18 cellular contexts compared by ENCODE assay signal in genomic region chr16:3063617-3064389, GRCh38. TPM values are rescaled to one million over a fixed set of nuclear protein-coding genes. Genes with fewer than 3 reads are reported as not detected.
DNase-seq lines count a peak whose midpoint lies in the region; ATAC-seq and TF ChIP-seq lines count a peak whose summit lies in the region.
"Had no signal": no experiment of that assay in that cellular context is flagged by ENCODE, and none has a peak within 500 bp of the region (broad histone marks: within the 10 kb centered on the region; RNA-seq: fewer than 3 reads in every experiment).

No MANE protein-coding gene starts in this region.

- H3K9me3 ChIP-seq in NT2/D1 (ENCODE audit: insufficient read depth, low read length) (no peaks in the 10 kb centered on the region), suprapubic skin (no peaks in the 10 kb centered on the region), prostate gland (no peaks in the 10 kb centered on the region), aorta (ENCODE audit: control insufficient read depth, low read length) (no peaks in the 10 kb centered on the region)
- H3K9me3 ChIP-seq: A549 had no signal

- H3K4me3 ChIP-seq in NT2/D1 (ENCODE audit: insufficient read length, low read depth): no peak overlapping the region
- H3K4me3 ChIP-seq in suprapubic skin: no peak overlapping the region
- H3K4me3 ChIP-seq in prostate gland: no peak overlapping the region
- no peak overlapping the region for H3K4me3 ChIP-seq in aorta (ENCODE audit: low read length in 2 of 2)
- H3K4me3 ChIP-seq: A549 had no signal

- H3K27ac ChIP-seq in suprapubic skin (no peak overlapping the region), prostate gland (no peak overlapping the region), aorta (ENCODE audit: low read depth in 1 of 2, low read length in 2 of 2) (no peak overlapping the region)

- intact Hi-C loops in prostate gland (cut with DNase I): no loop called here
- intact Hi-C loops in aorta (cut with DNase I): loop anchor here (2.0 to 5.0 kb wide), 2 partner anchors 49 to 103 kb away; partner anchors contain the start of gene ZNF205 (in 1 of the 2)

- H3K4me1 ChIP-seq in NT2/D1 (ENCODE audit: insufficient read depth, insufficient read length) (peaks cover 13% of the 10 kb centered on the region), suprapubic skin (peaks cover 45% of the 10 kb centered on the region), prostate gland (replicated peaks) (peaks cover 4% of the 10 kb centered on the region), aorta (ENCODE audit: control insufficient read depth in 1 of 2, insufficient read depth in 2 of 2, low read length in 2 of 2) (no peaks in the 10 kb centered on the region)

- H3K27me3 ChIP-seq in NT2/D1 (ENCODE audit: insufficient read depth, insufficient read length) (peaks cover 10% of the 10 kb centered on the region), suprapubic skin (no peaks in the 10 kb centered on the region), prostate gland (replicated peaks; ENCODE audit: insufficient read depth) (no peaks in the 10 kb centered on the region), aorta (ENCODE audit: control insufficient read depth in 1 of 2, insufficient read depth in 2 of 2, low read length in 1 of 2) (no peaks in the 10 kb centered on the region)

- H3K27ac Mint-ChIP-seq in activated CD8-positive, alpha-beta memory T cell treated with anti-CD3 and anti-CD28 coated beads, Interleukin-2, amount 10 ng/mL, durations not matched to agents 7 days and 5 days: peak overlapping the region; percentile 97
- H3K27ac Mint-ChIP-seq in chondrocyte (ENCODE audit: unreplicated experiment): peak overlapping the region; percentile 18
- H3K27ac Mint-ChIP-seq in natural killer cell treated with Interleukin-12 subunit alpha and Interleukin-12 subunit beta and Interleukin-15 and Interleukin-18, amount 100 ng/mL, for 72 hours: peak overlapping the region; percentile 97 to 100

- TF ChIP-seq EP300 in suprapubic skin (IDR thresholded peaks at IDR 0.05): no peak

- no peaks in the 10 kb centered on the region for H3K27me3 Mint-ChIP-seq in activated CD8-positive, alpha-beta memory T cell treated with anti-CD3 and anti-CD28 coated beads, Interleukin-2, amount 10 ng/mL, durations not matched to agents 7 days and 5 days
- no peaks in the 10 kb centered on the region for H3K27me3 Mint-ChIP-seq in chondrocyte (ENCODE audit: low read depth)
- no peaks in the 10 kb centered on the region for H3K27me3 Mint-ChIP-seq in natural killer cell treated with Interleukin-12 subunit alpha and Interleukin-12 subunit beta and Interleukin-15 and Interleukin-18, amount 100 ng/mL, for 72 hours

- CTCF ChIA-PET in activated CD8-positive, alpha-beta memory T cell treated with anti-CD3 and anti-CD28 coated beads, Interleukin-2, amount 10 ng/mL, durations not matched to agents 7 days and 5 days (lab: Charles Lee): interaction anchor here (0.8 to 14.1 kb wide), 9 partner anchors 12 to 106 kb away, joined by 3 to 346 read pairs (median 5); partner anchors contain the start of gene ZNF213

- no peak for TF ChIP-seq POLR2A in suprapubic skin (IDR thresholded peaks at IDR 0.05)
- no peak for TF ChIP-seq POLR2A in prostate gland (IDR thresholded peaks at IDR 0.05)

- ATAC-seq in activated CD8-positive, alpha-beta memory T cell treated with anti-CD3 and anti-CD28 coated beads, Interleukin-2, amount 10 ng/mL, durations not matched to agents 7 days and 5 days: no peak
- no peak for ATAC-seq in natural killer cell treated with Interleukin-12 subunit alpha and Interleukin-12 subunit beta and Interleukin-15 and Interleukin-18, amount 100 ng/mL, for 72 hours
- no peak for ATAC-seq in aorta (ENCODE audit: low FRiP score)
- ATAC-seq: left ventricle myocardium superior, sciatic nerve had no signal

- peak overlapping the region; percentile 100 for H3K4me3 Mint-ChIP-seq in activated CD8-positive, alpha-beta memory T cell treated with anti-CD3 and anti-CD28 coated beads, Interleukin-2, amount 10 ng/mL, durations not matched to agents 7 days and 5 days
- H3K4me3 Mint-ChIP-seq in chondrocyte (ENCODE audit: unreplicated experiment): no peak overlapping the region
- peak overlapping the region; percentile 52 for H3K4me3 Mint-ChIP-seq in natural killer cell treated with Interleukin-12 subunit alpha and Interleukin-12 subunit beta and Interleukin-15 and Interleukin-18, amount 100 ng/mL, for 72 hours

- peaks cover 48% of the 10 kb centered on the region for H3K36me3 Mint-ChIP-seq in activated CD8-positive, alpha-beta memory T cell treated with anti-CD3 and anti-CD28 coated beads, Interleukin-2, amount 10 ng/mL, durations not matched to agents 7 days and 5 days
- H3K36me3 Mint-ChIP-seq in chondrocyte (ENCODE audit: low read depth): no peaks in the 10 kb centered on the region
- peaks cover 11% of the 10 kb centered on the region for H3K36me3 Mint-ChIP-seq in natural killer cell treated with Interleukin-12 subunit alpha and Interleukin-12 subunit beta and Interleukin-15 and Interleukin-18, amount 100 ng/mL, for 72 hours

- peaks cover 54% of the 10 kb centered on the region for H3K4me1 Mint-ChIP-seq in activated CD8-positive, alpha-beta memory T cell treated with anti-CD3 and anti-CD28 coated beads, Interleukin-2, amount 10 ng/mL, durations not matched to agents 7 days and 5 days
- H3K4me1 Mint-ChIP-seq in chondrocyte (ENCODE audit: low read depth): peaks cover 22% of the 10 kb centered on the region
- peaks cover 46 to 53% of the 10 kb centered on the region in 2 donors for H3K4me1 Mint-ChIP-seq in natural killer cell treated with Interleukin-12 subunit alpha and Interleukin-12 subunit beta and Interleukin-15 and Interleukin-18, amount 100 ng/mL, for 72 hours (ENCODE audit: low read depth in 2 of 2)

- WGBS in suprapubic skin: 98% methylated on average over 9 of the region's 9 CpGs
- WGBS in prostate gland: 90% methylated on average over 9 of the region's 9 CpGs
- WGBS in aorta, 2 donors: 92 to 96% methylated on average over 9 of the region's 9 CpGs

- H3K36me3 ChIP-seq in NT2/D1 (ENCODE audit: insufficient read depth, insufficient read length, low read length) (peaks cover 17% of the 10 kb centered on the region), suprapubic skin (no peaks in the 10 kb centered on the region), prostate gland (no peaks in the 10 kb centered on the region), aorta (ENCODE audit: control insufficient read depth in 1 of 2, insufficient read depth in 2 of 2, low read length in 1 of 2) (no peaks in the 10 kb centered on the region)

- TF ChIP-seq CTCF in chondrocyte (IDR thresholded peaks at IDR 0.05): no peak
- no peak for TF ChIP-seq CTCF in suprapubic skin (IDR thresholded peaks at IDR 0.05)
- no peak for TF ChIP-seq CTCF in prostate gland (IDR thresholded peaks at IDR 0.05)

- H3K9ac ChIP-seq in NT2/D1 (ENCODE audit: insufficient read length, low read depth): no peak overlapping the region

- DNase-seq in activated CD8-positive, alpha-beta memory T cell treated with anti-CD3 and anti-CD28 coated beads, Interleukin-2, amount 10 ng/mL, durations not matched to agents 7 days and 5 days: no peak
- no peak for DNase-seq in activated CD8-positive, alpha-beta memory T cell treated with anti-CD3 and anti-CD28 coated beads for 24 hours
- DNase-seq in NT2/D1 (ENCODE audit: low read depth, low spot score): peak; percentile 49
- DNase-seq in chondrocyte (ENCODE audit: low spot score): no peak
- no peak for DNase-seq in natural killer cell treated with Interleukin-12 subunit alpha and Interleukin-12 subunit beta and Interleukin-15 and Interleukin-18, amount 100 ng/mL, for 72 hours (ENCODE audit: low spot score)
- no peak for DNase-seq in suprapubic skin (ENCODE audit: low spot score in 2 of 2)
- no peak for DNase-seq in prostate gland (ENCODE audit: low spot score)
- DNase-seq in aorta: no peak
- DNase-seq: left ventricle myocardium superior; NCI-H1930; NCI-H526 treated with DMSO at 0.1 percent for 48 hours; stimulated activated CD4-positive, alpha-beta T cell treated with anti-CD3 and anti-CD28 coated beads, Interleukin-4, amount 100 ng/mL, for 1 hour had no signal

- peaks cover 2% of the 10 kb centered on the region for H3K9me3 Mint-ChIP-seq in activated CD8-positive, alpha-beta memory T cell treated with anti-CD3 and anti-CD28 coated beads, Interleukin-2, amount 10 ng/mL, durations not matched to agents 7 days and 5 days (ENCODE audit: low read depth)
- no peaks in the 10 kb centered on the region for H3K9me3 Mint-ChIP-seq in chondrocyte (ENCODE audit: low read depth)
- no peaks in the 10 kb centered on the region for H3K9me3 Mint-ChIP-seq in natural killer cell treated with Interleukin-12 subunit alpha and Interleukin-12 subunit beta and Interleukin-15 and Interleukin-18, amount 100 ng/mL, for 72 hours

RNA-seq across cellular contexts. Expression of gene IL32, which starts 1.6 kb away (rescaled TPM):
- total RNA-seq in activated CD8-positive, alpha-beta memory T cell treated with anti-CD3 and anti-CD28 coated beads, Interleukin-2, amount 10 ng/mL, durations not matched to agents 7 days and 5 days: 1,000 to 10,000 TPM; 2,870 to 3,468 TPM
- total RNA-seq in chondrocyte: 7.3 to 21.0 TPM (median 17.8 TPM) in 3 replicates
- total RNA-seq in natural killer cell treated with Interleukin-12 subunit alpha and Interleukin-12 subunit beta and Interleukin-15 and Interleukin-18, amount 100 ng/mL, for 72 hours: 1,000 to 10,000 TPM in 1 of 2 donors, 100 to 1,000 TPM in 1; 678 to 1,235 TPM
- total RNA-seq in suprapubic skin: 10 to 100 TPM in 1 of 4 donors, 1 to 10 TPM in 3; 2.6 to 11.9 (median 6.1) TPM
- 10 to 100 TPM; 13.5 to 33.3 TPM for total RNA-seq in prostate gland
- 10 to 100 TPM; 30.2 to 71.6 TPM for total RNA-seq in aorta
- 100 to 1,000 TPM in 1 of 2 donors, 10 to 100 TPM in 1; 18.2 to 137 TPM for polyA plus RNA-seq in aorta
- polyA plus RNA-seq: neural cell had no signal

RNA-seq across cellular contexts. Expression of gene MMP25, which starts 17.4 kb away (rescaled TPM):
- total RNA-seq in activated CD8-positive, alpha-beta memory T cell treated with anti-CD3 and anti-CD28 coated beads, Interleukin-2, amount 10 ng/mL, durations not matched to agents 7 days and 5 days: 10 to 100 TPM; 34.0 to 88.3 TPM
- 0.34 TPM in 1 of 3 replicates, not detected in the others for total RNA-seq in chondrocyte
- 10 to 100 TPM; 54.3 to 66.6 TPM for total RNA-seq in natural killer cell treated with Interleukin-12 subunit alpha and Interleukin-12 subunit beta and Interleukin-15 and Interleukin-18, amount 100 ng/mL, for 72 hours
- under 1 TPM in 3 of 4 donors, not detected in 1; 0.51 to 0.87 (median 0.83) TPM for total RNA-seq in suprapubic skin
- 1 to 10 TPM in 1 of 2 donors, under 1 TPM in 1; 0.74 to 1.4 TPM for total RNA-seq in prostate gland
- total RNA-seq in aorta: 10 to 100 TPM in 1 of 2 donors, 1 to 10 TPM in 1; 3.2 to 11.4 TPM
- polyA plus RNA-seq in aorta: under 1 TPM; 0.36 to 0.75 TPM
- polyA plus RNA-seq: neural cell had no signal

RNA-seq across cellular contexts. Expression of gene BICDL2, which starts 27.1 kb away (rescaled TPM):
- total RNA-seq in activated CD8-positive, alpha-beta memory T cell treated with anti-CD3 and anti-CD28 coated beads, Interleukin-2, amount 10 ng/mL, durations not matched to agents 7 days and 5 days: under 1 TPM in 1 of 2 experiments, not detected in 1; 0.50 TPM
- not detected in 3 replicates for total RNA-seq in chondrocyte
- total RNA-seq in natural killer cell treated with Interleukin-12 subunit alpha and Interleukin-12 subunit beta and Interleukin-15 and Interleukin-18, amount 100 ng/mL, for 72 hours: under 1 TPM; 0.50 to 0.67 TPM
- total RNA-seq in suprapubic skin: 10 to 100 TPM; 58.4 to 77.6 (median 69.3) TPM
- 10 to 100 TPM; 54.6 to 59.6 TPM for total RNA-seq in prostate gland
- total RNA-seq in aorta: under 1 TPM; 0.10 to 0.18 TPM
- 1 to 10 TPM in 1 of 2 donors, under 1 TPM in 1; 0.05 to 3.6 TPM for polyA plus RNA-seq in aorta
- total RNA-seq: left ventricle myocardium superior had no signal
- polyA plus RNA-seq: A549 had no signal

RNA-seq across cellular contexts. Expression of gene ZSCAN10, which starts 35.3 kb away (rescaled TPM):
- under 1 TPM; 0.21 to 0.23 TPM for total RNA-seq in activated CD8-positive, alpha-beta memory T cell treated with anti-CD3 and anti-CD28 coated beads, Interleukin-2, amount 10 ng/mL, durations not matched to agents 7 days and 5 days
- total RNA-seq in chondrocyte (not detected in 3 replicates), suprapubic skin (not detected), prostate gland (under 1 TPM in 1 of 2 donors, not detected in 1; 0.57 TPM), aorta (not detected)
- under 1 TPM in 1 of 2 donors, not detected in 1; 0.22 TPM for total RNA-seq in natural killer cell treated with Interleukin-12 subunit alpha and Interleukin-12 subunit beta and Interleukin-15 and Interleukin-18, amount 100 ng/mL, for 72 hours
- not detected for polyA plus RNA-seq in aorta
- total RNA-seq: left ventricle myocardium superior, sciatic nerve, urinary bladder had no signal
- polyA plus RNA-seq: adipose tissue, esophagus, urinary bladder had no signal

RNA-seq across cellular contexts. Expression of gene THOC6, which starts 40.0 kb away (rescaled TPM):
- total RNA-seq in activated CD8-positive, alpha-beta memory T cell treated with anti-CD3 and anti-CD28 coated beads, Interleukin-2, amount 10 ng/mL, durations not matched to agents 7 days and 5 days: 10 to 100 TPM; 45.6 to 51.5 TPM
- total RNA-seq in chondrocyte (27.4 to 33.4 TPM (median 28.8 TPM) in 3 replicates), suprapubic skin (10 to 100 TPM; 15.8 to 27.0 (median 24.9) TPM), prostate gland (10 to 100 TPM; 22.9 to 28.0 TPM), aorta (10 to 100 TPM; 18.9 to 29.8 TPM)
- total RNA-seq in natural killer cell treated with Interleukin-12 subunit alpha and Interleukin-12 subunit beta and Interleukin-15 and Interleukin-18, amount 100 ng/mL, for 72 hours: 10 to 100 TPM; 33.6 to 58.8 TPM
- polyA plus RNA-seq in aorta: 10 to 100 TPM; 18.5 to 60.6 TPM

Comparison
In these comparisons a context has a peak if more than half of its experiments do, and no peak if none do; other contexts are left out.
1. H3K27ac Mint-ChIP-seq: peak in every context shown above with its lines; median percentile 98 in natural killer cell treated with Interleukin-12 subunit alpha and Interleukin-12 subunit beta and Interleukin-15 and Interleukin-18, amount 100 ng/mL, for 72 hours; 97 in activated CD8-positive, alpha-beta memory T cell treated with anti-CD3 and anti-CD28 coated beads, Interleukin-2, amount 10 ng/mL, durations not matched to agents 7 days and 5 days; 18 in chondrocyte.
2. RNA of gene IL32, which starts 1.6 kb away (total RNA-seq): 2,870 to 3,468 TPM in activated CD8-positive, alpha-beta memory T cell treated with anti-CD3 and anti-CD28 coated beads, Interleukin-2, amount 10 ng/mL, durations not matched to agents 7 days and 5 days and 678 to 1,235 TPM in natural killer cell treated with Interleukin-12 subunit alpha and Interleukin-12 subunit beta and Interleukin-15 and Interleukin-18, amount 100 ng/mL, for 72 hours; 30.2 to 71.6 TPM in aorta, 13.5 to 33.3 TPM in prostate gland, 7.3 to 21.0 TPM in chondrocyte and 2.6 to 11.9 TPM in suprapubic skin; every median in the first group is over 4 times any median in the second.
3. RNA of gene BICDL2, which starts 27.1 kb away (total RNA-seq): 58.4 to 77.6 TPM in suprapubic skin and 54.6 to 59.6 TPM in prostate gland; 0.50 to 0.67 TPM in natural killer cell treated with Interleukin-12 subunit alpha and Interleukin-12 subunit beta and Interleukin-15 and Interleukin-18, amount 100 ng/mL, for 72 hours, 0.50 TPM in activated CD8-positive, alpha-beta memory T cell treated with anti-CD3 and anti-CD28 coated beads, Interleukin-2, amount 10 ng/mL, durations not matched to agents 7 days and 5 days, 0.10 to 0.18 TPM in aorta and not detected in chondrocyte; every median in the first group is over 10 times any median in the second.